In genomic region chr18:35972197-35973000, GRCh38 we compare ENCODE assay signal across 8 cellular contexts.
A peak's percentile ranks its signal among the peaks of the same experiment; 100 is the strongest.
DNase-seq lines count a peak whose midpoint lies in the region; ATAC-seq, FAIRE-seq and TF ChIP-seq lines count a peak whose summit lies in the region.

RMP24 (plus strand) TSS chr18:35972679.

- H3K27me3 ChIP-seq in pancreas (no peaks in the 10 kb centered on the region), tibial artery (no peaks in the 10 kb centered on the region)

- DNase-seq in NCI-H1105 (lab: John Stamatoyannopoulos, UW) (peak; percentile 97), SKM-1 (lab: John Stamatoyannopoulos, UW; ENCODE audit: unreplicated experiment) (peak; percentile 71), Right ventricle myocardium superior (peak; percentile 95), pancreas (peak; percentile 91 to 97 (median 95)), tibial artery (peak; percentile 91 to 96)
- DNase-seq in activated naive CD8-positive, alpha-beta T cell treated with anti-CD3 and anti-CD28 coated beads, Interleukin-2, amount 10 ng/mL, durations not matched to agents 7 days and 5 days = peak; percentile 92

- TF ChIP-seq CTCF in pancreas (IDR thresholded peaks at IDR 0.05) (no peak), tibial artery (IDR thresholded peaks at IDR 0.05) (no peak)

- peak; percentile 82 for TF ChIP-seq POLR2A in GM10847 (IDR thresholded peaks at IDR 0.05; ENCODE audit: extremely low read depth, insufficient read length)

- no peaks in the 10 kb centered on the region for H3K27me3 Mint-ChIP-seq in activated naive CD8-positive, alpha-beta T cell treated with anti-CD3 and anti-CD28 coated beads, Interleukin-2, amount 10 ng/mL, durations not matched to agents 7 days and 5 days

- peaks cover 35% of the 10 kb centered on the region for H3K4me1 Mint-ChIP-seq in activated naive CD8-positive, alpha-beta T cell treated with anti-CD3 and anti-CD28 coated beads, Interleukin-2, amount 10 ng/mL, durations not matched to agents 7 days and 5 days

- intact Hi-C loops in Right ventricle myocardium superior (cut with DNase I) (no loop called here), pancreas (cut with DNase I) (no loop called here), tibial artery (cut with DNase I; ENCODE audit: low total_unique reads) (loop anchor here (5.0 kb wide), 1 partner anchor 855 kb away; the partner anchor contains the start of genes KIAA1328 and TPGS2)

- H3K4me1 ChIP-seq in pancreas = peaks cover 0 to 14% (median 13%) of the 10 kb centered on the region in 3 donors
- H3K4me1 ChIP-seq in tibial artery = peaks cover 0 to 21% (median 15%) of the 10 kb centered on the region in 4 donors

- H3K36me3 Mint-ChIP-seq in activated naive CD8-positive, alpha-beta T cell treated with anti-CD3 and anti-CD28 coated beads, Interleukin-2, amount 10 ng/mL, durations not matched to agents 7 days and 5 days = peaks cover 21% of the 10 kb centered on the region

- H3K27ac ChIP-seq in pancreas = peak within 1 kb of the TSS; percentile 49 to 92 (median 81)
- peak within 1 kb of the TSS; percentile 81 to 85 for H3K27ac ChIP-seq in tibial artery

- ATAC-seq in HG02642 (IDR thresholded peaks at IDR 0.05; ENCODE audit: poor library complexity, unreplicated experiment) (peak; percentile 93), Right ventricle myocardium superior (ENCODE audit: poor library complexity) (peak; percentile 98), pancreas (peak; percentile 95 to 99 (median 96))
- peak; percentile 90 for ATAC-seq in activated naive CD8-positive, alpha-beta T cell treated with anti-CD3 and anti-CD28 coated beads, Interleukin-2, amount 10 ng/mL, durations not matched to agents 7 days and 5 days (ENCODE audit: low read depth)

- H3K9me3 Mint-ChIP-seq in activated naive CD8-positive, alpha-beta T cell treated with anti-CD3 and anti-CD28 coated beads, Interleukin-2, amount 10 ng/mL, durations not matched to agents 7 days and 5 days = no peaks in the 10 kb centered on the region

- peak within 1 kb of the TSS; percentile 93 for H3K27ac Mint-ChIP-seq in activated naive CD8-positive, alpha-beta T cell treated with anti-CD3 and anti-CD28 coated beads, Interleukin-2, amount 10 ng/mL, durations not matched to agents 7 days and 5 days

- H3K4me3 ChIP-seq in pancreas = peak within 1 kb of the TSS; percentile 60 to 83 (median 68)
- H3K4me3 ChIP-seq in tibial artery = peak within 1 kb of the TSS; percentile 75 to 92

- H3K9me3 ChIP-seq in pancreas (no peaks in the 10 kb centered on the region), tibial artery (no peaks in the 10 kb centered on the region)

- H3K36me3 ChIP-seq in pancreas = peaks cover 0 to 9% (median 0%) of the 10 kb centered on the region in 3 donors
- H3K36me3 ChIP-seq in tibial artery = peaks cover 11 to 23% (median 17%) of the 10 kb centered on the region in 3 donors

- POLR2A ChIA-PET in activated naive CD8-positive, alpha-beta T cell treated with anti-CD3 and anti-CD28 coated beads, Interleukin-2, amount 10 ng/mL, durations not matched to agents 7 days and 5 days (lab: Charles Lee) = interaction anchor here (0.6 to 2.5 kb wide), 11 partner anchors 9 to 923 kb away, joined by 3 to 12 read pairs (median 4); partner anchors contain the start of genes ELP2, INO80C, SLC39A6 and ZNF24

- peak within 1 kb of the TSS; percentile 89 for H3K4me3 Mint-ChIP-seq in activated naive CD8-positive, alpha-beta T cell treated with anti-CD3 and anti-CD28 coated beads, Interleukin-2, amount 10 ng/mL, durations not matched to agents 7 days and 5 days

- no peak for FAIRE-seq in pancreas (lab: Jason Lieb, UNC)

- WGBS in pancreas, 2 donors = 1 to 2% methylated on average over 50 to 73 of the region's 73 CpGs

Comparison
In these comparisons a context has a peak if more than half of its experiments do, and no peak if none do; other contexts are left out.
1. Peak in every context shown above with its lines: DNase-seq, ATAC-seq, H3K4me3 ChIP-seq and H3K27ac ChIP-seq.